20 cellular contexts compared by ENCODE assay signal in the genomic region with DNA sequence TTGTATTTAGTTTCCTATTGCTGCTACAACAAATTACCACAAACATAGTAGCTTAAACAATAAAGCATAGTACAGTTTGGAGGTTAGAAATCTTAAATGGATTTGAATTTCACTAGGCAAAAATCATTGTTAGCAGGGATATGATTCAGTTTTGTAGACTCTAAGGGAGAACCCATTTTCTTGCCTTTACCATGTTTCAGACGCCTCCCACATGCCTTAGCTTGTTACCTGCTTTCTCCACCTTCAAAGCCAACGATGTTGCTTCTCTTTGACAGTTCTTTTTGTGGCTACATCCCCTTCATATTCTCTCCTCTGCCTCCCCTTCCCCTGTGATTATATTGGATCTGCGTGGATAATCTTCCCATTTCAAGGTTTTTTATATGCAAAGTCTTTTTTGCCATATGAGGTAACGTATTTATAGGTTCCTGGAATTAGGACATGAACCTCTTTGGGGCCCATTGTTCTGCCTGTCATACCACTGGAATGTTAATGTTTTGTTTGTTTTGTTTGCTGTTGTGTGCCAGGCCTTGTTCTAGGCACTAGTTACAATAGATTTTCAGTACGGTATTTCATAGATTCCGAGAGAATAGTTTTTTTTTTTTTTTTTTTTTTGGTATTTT. TPM values are rescaled to one million over a fixed set of nuclear protein-coding genes. Genes with fewer than 3 reads are reported as not detected.
DNase-seq lines count a peak whose midpoint lies in the region; ATAC-seq lines count a peak whose summit lies in the region.
"Had no signal": no experiment of that assay in that cellular context is flagged by ENCODE, and none has a peak within 500 bp of the region (broad histone marks: within the 10 kb centered on the region; RNA-seq: fewer than 3 reads in every experiment).

No MANE protein-coding gene starts in this region.

- H3K9me3 Mint-ChIP-seq in activated naive CD8-positive, alpha-beta T cell (ENCODE audit: low read depth): no peaks in the 10 kb centered on the region
- H3K9me3 Mint-ChIP-seq in activated naive CD8-positive, alpha-beta T cell treated with anti-CD3 and anti-CD28 coated beads for 36 hours: no peaks in the 10 kb centered on the region
- H3K9me3 Mint-ChIP-seq: activated T-cell treated with anti-CD3 and anti-CD28 coated beads, Interleukin-2, amount 50 U/mL, for 72 hours; CD8-positive, alpha-beta T cell; nephron progenitor cell had no signal

- H3K27ac Mint-ChIP-seq in activated naive CD8-positive, alpha-beta T cell: peak overlapping the region; percentile 7
- no peak overlapping the region for H3K27ac Mint-ChIP-seq in activated naive CD8-positive, alpha-beta T cell treated with anti-CD3 and anti-CD28 coated beads for 36 hours
- H3K27ac Mint-ChIP-seq: CD8-positive, alpha-beta T cell; nephron progenitor cell had no signal

- no peaks in the 10 kb centered on the region for H3K27me3 ChIP-seq in layer of hippocampus (ENCODE audit: control insufficient read depth, insufficient read depth, low read length)

- H3K4me1 Mint-ChIP-seq in activated naive CD8-positive, alpha-beta T cell (ENCODE audit: low read depth): peaks cover 30% of the 10 kb centered on the region
- H3K4me1 Mint-ChIP-seq in activated naive CD8-positive, alpha-beta T cell treated with anti-CD3 and anti-CD28 coated beads for 36 hours: peaks cover 16% of the 10 kb centered on the region

- no peak for DNase-seq in activated naive CD8-positive, alpha-beta T cell treated with anti-CD3 and anti-CD28 coated beads for 36 hours
- DNase-seq in kidney tubule cell (ENCODE audit: low spot score) (no peak), amniotic stem cell (lab: John Stamatoyannopoulos, UW) (no peak), LoVo (ENCODE audit: low spot score) (no peak)
- DNase-seq: ACHN; activated CD4-positive, alpha-beta T cell treated with anti-CD3 and anti-CD28 coated beads, Interleukin-2, amount 50 U/mL, for 1 hour; activated T-cell treated with anti-CD3 and anti-CD28 coated beads, Interleukin-2, amount 50 U/mL, for 72 hours; CD8-positive, alpha-beta T cell; DND-41; Karpas-422; mesenchymal stem cell; NCI-H1436; NCI-H2171; nephron progenitor cell; retina; stimulated activated naive CD8-positive, alpha-beta T cell treated with anti-CD3 and anti-CD28 coated beads, Interleukin-15, Interleukin-2, amounts not matched to agents 100 U/mL and 50 U/mL, for 24 hours had no signal

- peaks cover 8% of the 10 kb centered on the region for H3K36me3 Mint-ChIP-seq in activated naive CD8-positive, alpha-beta T cell
- H3K36me3 Mint-ChIP-seq in activated naive CD8-positive, alpha-beta T cell treated with anti-CD3 and anti-CD28 coated beads for 36 hours: peaks cover 12% of the 10 kb centered on the region

- H3K27me3 Mint-ChIP-seq in activated naive CD8-positive, alpha-beta T cell: no peaks in the 10 kb centered on the region
- no peaks in the 10 kb centered on the region for H3K27me3 Mint-ChIP-seq in activated naive CD8-positive, alpha-beta T cell treated with anti-CD3 and anti-CD28 coated beads for 36 hours

- H3K27ac ChIP-seq in cingulate gyrus (ENCODE audit: low read depth, low read length) (peak overlapping the region; percentile 80), layer of hippocampus (ENCODE audit: low read depth, low read length) (peak overlapping the region; percentile 16)

- no peak for ATAC-seq in GM21717 (IDR thresholded peaks at IDR 0.05; ENCODE audit: unreplicated experiment)
- ATAC-seq: activated T-cell treated with anti-CD3 and anti-CD28 coated beads, Interleukin-2, amount 50 U/mL, for 72 hours; CD8-positive, alpha-beta T cell; stimulated activated naive CD8-positive, alpha-beta T cell treated with anti-CD3 and anti-CD28 coated beads, Interleukin-15, Interleukin-2, amounts not matched to agents 100 U/mL and 50 U/mL, for 24 hours had no signal

- H3K4me3 Mint-ChIP-seq in activated naive CD8-positive, alpha-beta T cell: no peak overlapping the region
- H3K4me3 Mint-ChIP-seq in activated naive CD8-positive, alpha-beta T cell treated with anti-CD3 and anti-CD28 coated beads for 36 hours: no peak overlapping the region
- H3K4me3 Mint-ChIP-seq: activated T-cell treated with anti-CD3 and anti-CD28 coated beads, Interleukin-2, amount 50 U/mL, for 72 hours; CD8-positive, alpha-beta T cell; nephron progenitor cell had no signal

RNA-seq across cellular contexts. Expression of gene UHRF2, which starts 54.1 kb away (rescaled TPM):
- total RNA-seq in activated naive CD8-positive, alpha-beta T cell treated with anti-CD3 and anti-CD28 coated beads for 36 hours: 10 to 100 TPM; 42.3 to 44.3 TPM
